27 cellular contexts compared by ENCODE assay signal in the genomic region with DNA sequence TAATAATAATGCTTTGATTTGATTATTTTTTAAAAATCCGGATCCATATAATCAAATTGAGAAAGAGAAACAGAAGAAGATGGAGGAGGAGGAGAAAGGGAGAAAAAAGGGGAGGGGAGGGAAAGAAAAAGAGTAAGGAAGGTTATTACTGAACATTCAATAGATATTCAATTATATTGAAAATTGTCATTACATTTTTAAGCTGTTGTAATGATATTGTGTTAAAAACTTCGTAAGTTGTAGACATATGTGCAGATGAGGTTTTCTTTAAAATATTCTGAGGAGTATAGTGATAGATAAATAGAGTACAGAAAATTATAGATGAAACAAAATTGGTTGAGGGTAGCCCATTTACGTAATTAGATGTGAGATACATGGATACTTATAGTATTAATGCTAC.
"Had no signal": no experiment of that assay in that cellular context is flagged by ENCODE, and none has a peak within 500 bp of the region (broad histone marks: within the 10 kb centered on the region; RNA-seq: fewer than 3 reads in every experiment).

No MANE protein-coding gene starts in this region.

- ATAC-seq: stimulated activated effector memory CD8-positive, alpha-beta T cell treated with anti-CD3 and anti-CD28 coated beads, Interleukin-12 subunit alpha, Interleukin-12 subunit beta, amount 100 ng/mL, for 72 hours; stimulated activated memory B cell treated with anti-CD40 and anti-IgM and Interleukin-4, amounts not matched to agents 10 μg/mL and 1 μg/mL and 100 μg/mL, for 72 hours; stimulated activated naive B cell treated with anti-CD40 and anti-IgM and Interleukin-4, amounts not matched to agents 10 μg/mL and 1 μg/mL and 100 μg/mL, for 72 hours; stimulated activated naive CD8-positive, alpha-beta T cell treated with anti-CD3 and anti-CD28 coated beads, Interleukin-15, amount 100 ng/mL, for 72 hours; stimulated activated naive CD8-positive, alpha-beta T cell treated with anti-CD3 and anti-CD28 coated beads, Interleukin-15, Interleukin-2, amounts not matched to agents 100 U/mL and 50 U/mL, for 24 hours; upper lobe of right lung had no signal

- H3K9me3 ChIP-seq: stomach, suprapubic skin, testis, thoracic aorta, thyroid gland, tibial artery, tibial nerve, transverse colon, upper lobe of left lung, upper lobe of right lung, uterus, vagina had no signal

- H3K4me1 ChIP-seq: stomach, suprapubic skin, testis, thyroid gland, tibial artery, tibial nerve, transverse colon, upper lobe of left lung, upper lobe of right lung, uterus, vagina had no signal

- DNase-seq: stimulated activated CD4-positive, alpha-beta T cell treated with anti-CD3 and anti-CD28 coated beads, Interleukin-2, amount 100 ng/mL, for 48 hours; stimulated activated CD4-positive, alpha-beta T cell treated with anti-CD3 and anti-CD28 coated beads, Interleukin-4, amount 100 ng/mL, for 1 hour; stimulated activated CD4-positive, alpha-beta T cell treated with anti-CD3 and anti-CD28 coated beads, Interleukin-4, amount 100 ng/mL, for 24 hours; stimulated activated CD4-positive, alpha-beta T cell treated with anti-CD3 and anti-CD28 coated beads, Interleukin-4, amount 100 ng/mL, for 4 hours; stimulated activated CD8-positive, alpha-beta memory T cell treated with anti-CD3 and anti-CD28 coated beads, Interleukin-4, amount 100 ng/mL, for 48 hours; stimulated activated naive B cell treated with anti-CD40 and anti-IgM and Interleukin-4, amounts not matched to agents 10 μg/mL and 1 μg/mL and 100 μg/mL, for 72 hours; stimulated activated naive CD4-positive, alpha-beta T cell; stimulated activated naive CD4-positive, alpha-beta T cell treated with Interleukin-2 at 50 U/mL for 16 hours; stimulated activated naive CD8-positive, alpha-beta T cell treated with anti-CD3 and anti-CD28 coated beads, Interleukin-15, amount 100 ng/mL, for 72 hours; stimulated activated naive CD8-positive, alpha-beta T cell treated with anti-CD3 and anti-CD28 coated beads, Interleukin-15, Interleukin-2, amounts not matched to agents 100 U/mL and 50 U/mL, for 24 hours; stomach; substantia nigra; testis; thyroid gland; tibial artery; transverse colon; trophoblast cell; upper lobe of left lung; upper lobe of right lung; uterus had no signal

- H3K27ac ChIP-seq: stomach, suprapubic skin, testis, thoracic aorta, thyroid gland, tibial artery, tibial nerve, transverse colon, upper lobe of left lung, upper lobe of right lung, uterus, vagina had no signal

- H3K4me3 ChIP-seq: stomach, suprapubic skin, testis, thoracic aorta, thyroid gland, tibial artery, tibial nerve, transverse colon, upper lobe of left lung, upper lobe of right lung, uterus, vagina had no signal

- H3K27me3 ChIP-seq: stomach, suprapubic skin, testis, thyroid gland, tibial artery, tibial nerve, transverse colon, upper lobe of left lung, upper lobe of right lung, uterus, vagina had no signal

- FAIRE-seq: urothelium cell line had no signal

- H3K36me3 ChIP-seq: stomach, suprapubic skin, thoracic aorta, thyroid gland, tibial artery, tibial nerve, transverse colon, upper lobe of left lung, upper lobe of right lung, uterus, vagina had no signal
